In genomic region chr5:61587120-61587519, GRCh38 we compare ENCODE assay signal across 14 cellular contexts.
"Had no signal": no experiment of that assay in that cellular context is flagged by ENCODE, and none has a peak within 500 bp of the region (broad histone marks: within the 10 kb centered on the region; RNA-seq: fewer than 3 reads in every experiment).

No MANE protein-coding gene starts in this region.

- H3K36me3 ChIP-seq: cardiac muscle cell, ovary, right lobe of liver, stomach, upper lobe of left lung had no signal

- DNase-seq: activated CD4-positive, alpha-beta T cell treated with anti-CD3 and anti-CD28 coated beads, Interleukin-2, amount 10 ng/mL, durations not matched to agents 7 days and 5 days; activated CD8-positive, alpha-beta memory T cell treated with anti-CD3 and anti-CD28 coated beads for 24 hours; activated naive CD4-positive, alpha-beta T cell; activated naive CD8-positive, alpha-beta T cell treated with anti-CD3 and anti-CD28 coated beads, Interleukin-2, amount 10 ng/mL, durations not matched to agents 7 days and 5 days; left ventricle myocardium superior; nephron progenitor cell; right lobe of liver; stimulated activated CD4-positive, alpha-beta T cell treated with anti-CD3 and anti-CD28 coated beads, Interleukin-1b, Interleukin-23, amount 100 ng/mL, for 48 hours; stomach; SW 1271; upper lobe of left lung had no signal

- H3K9me3 ChIP-seq: ovary, right lobe of liver, stomach, testis, upper lobe of left lung had no signal

- H3K4me1 ChIP-seq: right lobe of liver had no signal

- H3K4me3 ChIP-seq: cardiac muscle cell, ovary, right lobe of liver, stomach, testis, upper lobe of left lung had no signal

- H3K27ac ChIP-seq: cardiac muscle cell, ovary, right lobe of liver, stomach, upper lobe of left lung had no signal

- H3K27me3 ChIP-seq: cardiac muscle cell, ovary, right lobe of liver, stomach, testis, upper lobe of left lung had no signal
